ENCODE assay signal across 12 cellular contexts in the genomic region with DNA sequence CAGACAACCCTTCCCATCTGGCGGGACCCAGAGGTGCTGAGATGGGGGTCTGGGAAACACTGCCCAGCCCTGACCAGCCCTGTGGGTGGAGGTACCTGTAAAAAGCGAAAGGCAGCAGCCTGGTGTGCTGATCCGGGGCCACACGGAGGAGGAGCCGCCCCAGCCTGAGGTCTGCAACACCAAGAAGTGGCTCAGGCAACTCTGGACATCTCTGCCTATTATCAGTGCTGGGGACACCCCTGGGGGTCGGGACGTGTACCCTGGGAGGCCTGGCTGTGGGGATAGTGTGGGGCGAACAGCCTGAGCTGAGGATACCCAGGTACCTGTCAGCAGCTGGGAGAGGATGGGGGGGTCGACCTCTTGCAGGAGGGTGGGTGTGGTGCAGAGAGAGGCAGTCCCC.
"Had no signal": no experiment of that assay in that cellular context is flagged by ENCODE, and none has a peak within 500 bp of the region (broad histone marks: within the 10 kb centered on the region; RNA-seq: fewer than 3 reads in every experiment).

No MANE protein-coding gene starts in this region.

- H3K27me3 ChIP-seq: esophagus squamous epithelium, pancreas, thyroid gland, vagina had no signal

- H3K4me3 Mint-ChIP-seq: memory B cell, WTC11 had no signal

- H3K4me3 ChIP-seq: esophagus squamous epithelium, left ventricle myocardium inferior, pancreas, thyroid gland, vagina had no signal

- DNase-seq: activated CD4-positive, alpha-beta T cell treated with anti-CD3 and anti-CD28 coated beads for 48 hours; activated effector memory CD4-positive, alpha-beta T cell treated with anti-CD3 and anti-CD28 coated beads, Interleukin-2, amount 50 U/mL, for 16 hours; esophagus squamous epithelium; foreskin fibroblast; left ventricle myocardium inferior; pancreas; stimulated activated CD4-positive, alpha-beta T cell treated with anti-CD3 and anti-CD28 coated beads, Interleukin-4, amount 100 ng/mL, for 1 hour; T-helper 1 cell; thyroid gland had no signal

- H3K27ac Mint-ChIP-seq: memory B cell, WTC11 had no signal

- H3K4me1 ChIP-seq: esophagus squamous epithelium, left ventricle myocardium inferior, pancreas, thyroid gland, vagina had no signal

- ATAC-seq: pancreas had no signal

- H3K27me3 Mint-ChIP-seq: memory B cell had no signal

- H3K9me3 ChIP-seq: esophagus squamous epithelium, left ventricle myocardium inferior, pancreas, thyroid gland, vagina had no signal

- H3K27ac ChIP-seq: esophagus squamous epithelium, left ventricle myocardium inferior, pancreas, thyroid gland, vagina had no signal

- H3K4me1 Mint-ChIP-seq: WTC11 had no signal

- H3K9me3 Mint-ChIP-seq: memory B cell, WTC11 had no signal
